In genomic region chr12:65784616-65785015, GRCh38 we compare ENCODE assay signal across 19 cellular contexts. TPM values are rescaled to one million over a fixed set of nuclear protein-coding genes. Genes with fewer than 3 reads are reported as not detected.
"Had no signal": no experiment of that assay in that cellular context is flagged by ENCODE, and none has a peak within 500 bp of the region (broad histone marks: within the 10 kb centered on the region; RNA-seq: fewer than 3 reads in every experiment).

No MANE protein-coding gene starts in this region.

- H3K4me2 ChIP-seq: neural progenitor cell had no signal

- H3K27ac ChIP-seq: breast epithelium, epithelial cell of prostate, gastroesophageal sphincter, neural progenitor cell, testis, upper lobe of left lung had no signal

- H2AFZ ChIP-seq: neural progenitor cell had no signal

- H3K4me3 ChIP-seq: breast epithelium, gastroesophageal sphincter, neural progenitor cell, testis, upper lobe of left lung had no signal

- H3K36me3 ChIP-seq: breast epithelium, gastroesophageal sphincter, neural progenitor cell, upper lobe of left lung had no signal

- H3K4me1 ChIP-seq: breast epithelium, gastroesophageal sphincter, neural progenitor cell, testis, upper lobe of left lung had no signal

- H3K9ac ChIP-seq: neural progenitor cell had no signal

- H3K9me3 ChIP-seq: breast epithelium, gastroesophageal sphincter, testis, upper lobe of left lung had no signal

- DNase-seq: activated CD4-positive, alpha-beta T cell treated with anti-CD3 and anti-CD28 coated beads, Interleukin-2, amount 50 U/mL, for 4 hours; activated CD8-positive, alpha-beta memory T cell treated with anti-CD3 and anti-CD28 coated beads, Interleukin-2, amount 50 U/mL, for 48 hours; activated naive CD4-positive, alpha-beta T cell treated with Interleukin-2 at 50 U/mL for 16 hours; activated naive CD8-positive, alpha-beta T cell treated with anti-CD3 and anti-CD28 coated beads for 36 hours; activated T-cell treated with anti-CD3 and anti-CD28 coated beads, Interleukin-2, amount 50 U/mL, for 48 hours; amniotic stem cell; head of caudate nucleus; hypothalamus; stimulated activated CD4-positive, alpha-beta T cell treated with anti-CD3 and anti-CD28 coated beads, Interleukin-2, amount 100 ng/mL, for 48 hours; stimulated activated naive CD4-positive, alpha-beta T cell; testis; upper lobe of left lung had no signal

- H3K27me3 ChIP-seq: breast epithelium, neural progenitor cell, testis, upper lobe of left lung had no signal

- ATAC-seq: gastroesophageal sphincter, SK-N-SH treated with all-trans-retinoic acid at 6 μM for 48 hours had no signal

RNA-seq across cellular contexts. Expression of gene HMGA2, which starts 39.7 kb away (rescaled TPM):
- total RNA-seq: activated CD8-positive, alpha-beta memory T cell treated with anti-CD3 and anti-CD28 coated beads for 36 hours; activated naive CD8-positive, alpha-beta T cell treated with anti-CD3 and anti-CD28 coated beads for 36 hours; T-helper 2 cell treated with Interferon-gamma antibody and Interleukin-4, amounts not matched to agents 100 ng/mL and 5 ng/mL, for 36 hours had no signal
